In the genomic region with DNA sequence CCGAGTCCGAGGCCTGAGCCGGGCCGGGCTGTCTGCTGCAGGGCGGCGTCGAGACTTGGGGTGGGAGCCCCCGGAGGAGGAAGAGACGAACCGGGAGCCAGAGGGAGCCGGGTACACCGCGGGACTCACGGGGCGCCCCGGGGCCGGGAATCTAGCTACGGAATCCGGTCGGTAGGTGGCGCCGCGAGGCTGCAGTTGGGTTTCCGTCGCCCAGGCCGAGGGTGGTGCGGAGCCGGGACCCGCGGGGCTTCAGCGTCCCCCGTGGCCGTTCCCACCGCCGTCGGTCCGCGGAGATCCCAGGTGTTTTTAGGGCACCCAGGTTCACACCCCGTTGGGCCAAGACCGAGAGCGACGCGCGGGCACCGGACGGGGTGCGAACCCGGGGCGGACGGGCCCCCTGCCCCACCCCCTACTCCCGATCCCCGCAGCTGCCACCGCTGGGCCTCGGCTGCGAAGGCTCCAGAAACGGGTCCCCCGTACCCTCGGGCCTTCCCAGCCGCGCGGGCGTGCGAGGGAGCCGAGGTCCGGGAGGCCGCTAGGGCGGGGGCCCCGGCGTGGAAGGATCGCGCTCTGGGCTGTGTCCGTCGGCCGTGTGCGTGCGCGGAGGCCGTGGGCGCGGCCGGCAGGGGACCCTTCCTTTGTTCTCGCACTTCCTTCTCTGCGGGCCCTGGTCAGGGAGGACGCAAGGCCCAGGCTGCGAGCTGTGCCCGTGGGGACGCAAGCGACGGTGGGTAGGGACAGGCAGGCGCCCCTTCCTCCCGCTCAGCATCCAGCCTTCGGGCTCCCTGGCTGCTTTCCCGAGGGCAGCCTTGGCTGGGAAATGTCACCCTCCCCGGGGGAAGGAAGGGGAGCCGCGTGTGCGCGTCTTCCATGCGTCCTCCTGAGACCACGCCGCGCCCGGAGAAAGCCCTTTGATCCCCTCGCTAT, we compare ENCODE assay signal across 8 cellular contexts.
DNase-seq lines count a peak whose midpoint lies in the region; ATAC-seq and TF ChIP-seq lines count a peak whose summit lies in the region.

No MANE protein-coding gene starts in this region.

- H3K4me3 Mint-ChIP-seq in activated naive CD4-positive, alpha-beta T cell treated with anti-CD3 and anti-CD28 coated beads for 36 hours = peak overlapping the region; percentile 66

- TF ChIP-seq CTCF in KMS-11 (conservative IDR thresholded peaks at IDR 0.05; ENCODE audit: low read depth, low read length) = peak; percentile 72
- peak; percentile 62 for TF ChIP-seq CTCF in osteoblast (IDR thresholded peaks at IDR 0.05; ENCODE audit: extremely low read depth, low read depth, low read length)
- TF ChIP-seq CTCF in suprapubic skin (IDR thresholded peaks at IDR 0.05) = peak in 1 of 2 donors; percentile 78

- no peaks in the 10 kb centered on the region for H3K9me3 Mint-ChIP-seq in activated naive CD4-positive, alpha-beta T cell treated with anti-CD3 and anti-CD28 coated beads for 36 hours

- no peaks in the 10 kb centered on the region for H3K79me2 ChIP-seq in KMS-11 (ENCODE audit: insufficient read depth, low read depth)
- H3K79me2 ChIP-seq in osteoblast (ENCODE audit: insufficient read depth, low read length) = no peaks in the 10 kb centered on the region

- H4K20me1 ChIP-seq in KMS-11 (ENCODE audit: insufficient read depth) = no peaks in the 10 kb centered on the region
- H4K20me1 ChIP-seq in osteoblast (ENCODE audit: insufficient read depth, low read length) = no peaks in the 10 kb centered on the region

- H3K4me1 ChIP-seq in KMS-11 (ENCODE audit: low read depth, poor library complexity, severe bottlenecking) (no peaks in the 10 kb centered on the region), SJSA1 (replicated peaks) (peaks cover 12% of the 10 kb centered on the region), osteoblast (ENCODE audit: insufficient read depth, low read length) (no peaks in the 10 kb centered on the region), suprapubic skin (peaks cover 15% of the 10 kb centered on the region)

- H3K4me2 ChIP-seq in KMS-11 (peak overlapping the region; percentile 78), osteoblast (ENCODE audit: insufficient read depth, low read length) (peak overlapping the region; percentile 85)

- H3K36me3 Mint-ChIP-seq in activated naive CD4-positive, alpha-beta T cell treated with anti-CD3 and anti-CD28 coated beads for 36 hours (ENCODE audit: low read depth) = no peaks in the 10 kb centered on the region

- H3K9ac ChIP-seq in KMS-11 = peak overlapping the region; percentile 19; the same call in 1 of the 2 replicates

- peaks cover 23% of the 10 kb centered on the region for H3K27me3 Mint-ChIP-seq in activated naive CD4-positive, alpha-beta T cell treated with anti-CD3 and anti-CD28 coated beads for 36 hours (ENCODE audit: low read depth)

- H2AFZ ChIP-seq in KMS-11 (ENCODE audit: low read depth) (peak overlapping the region; percentile 65), osteoblast (ENCODE audit: low read length) (peak overlapping the region; percentile 92)

- H3K27ac Mint-ChIP-seq in activated naive CD4-positive, alpha-beta T cell treated with anti-CD3 and anti-CD28 coated beads for 36 hours = no peak overlapping the region

- H3K27me3 ChIP-seq in KMS-11 (ENCODE audit: insufficient read depth, low read depth) (no peaks in the 10 kb centered on the region), SJSA1 (replicated peaks) (no peaks in the 10 kb centered on the region), osteoblast (ENCODE audit: insufficient read depth, low read length) (no peaks in the 10 kb centered on the region), suprapubic skin (peaks cover 21% of the 10 kb centered on the region)

- peak; percentile 92 for DNase-seq in AG08395 (ENCODE audit: low spot score)
- DNase-seq in SJSA1 (ENCODE audit: low read depth in 1 of 2, low spot score in 2 of 2) = peak; percentile 53 to 71
- peak; percentile 83 for DNase-seq in activated naive CD4-positive, alpha-beta T cell treated with anti-CD3 and anti-CD28 coated beads for 36 hours
- DNase-seq in glomerular visceral epithelial cell (ENCODE audit: extremely low spot score) = peak; percentile 77
- DNase-seq in osteoblast (ENCODE audit: insufficient read length, low spot score, missing footprints) = peak; percentile 99
- DNase-seq in suprapubic skin (ENCODE audit: low spot score in 2 of 2) = peak; percentile 80 to 89

- H3K9me3 ChIP-seq in SJSA1 (replicated peaks) (peaks cover 3% of the 10 kb centered on the region; the same call in 1 of the 2 replicates), osteoblast (ENCODE audit: low read depth, low read length) (no peaks in the 10 kb centered on the region), suprapubic skin (no peaks in the 10 kb centered on the region)

- H3K4me3 ChIP-seq in KMS-11 (IDR thresholded peaks at IDR 0.05; ENCODE audit: insufficient read depth, low read depth, low read length) = no peak overlapping the region
- peak overlapping the region; percentile 55 for H3K4me3 ChIP-seq in SJSA1
- peak overlapping the region; percentile 79 for H3K4me3 ChIP-seq in osteoblast (ENCODE audit: insufficient read depth, low read length)
- peak overlapping the region; percentile 66 for H3K4me3 ChIP-seq in suprapubic skin

- no peaks in the 10 kb centered on the region for H3K36me3 ChIP-seq in KMS-11 (ENCODE audit: insufficient read depth)
- H3K36me3 ChIP-seq in SJSA1 = no peaks in the 10 kb centered on the region; the same call in 1 of the 2 replicates
- H3K36me3 ChIP-seq in osteoblast (ENCODE audit: insufficient read depth, low read length) = no peaks in the 10 kb centered on the region
- H3K36me3 ChIP-seq in suprapubic skin = no peaks in the 10 kb centered on the region

- H3K4me1 Mint-ChIP-seq in activated naive CD4-positive, alpha-beta T cell treated with anti-CD3 and anti-CD28 coated beads for 36 hours (ENCODE audit: low read depth) = peaks cover 9% of the 10 kb centered on the region

- H3K27ac ChIP-seq in KMS-11 (no peak overlapping the region), SJSA1 (peak overlapping the region; percentile 43), osteoblast (ENCODE audit: low read depth, low read length) (peak overlapping the region; percentile 23), suprapubic skin (no peak overlapping the region)

- no peak for TF ChIP-seq EP300 in suprapubic skin (IDR thresholded peaks at IDR 0.05)

- TF ChIP-seq POLR2A in suprapubic skin (IDR thresholded peaks at IDR 0.05) = no peak

- intact Hi-C loops in activated naive CD4-positive, alpha-beta T cell treated with anti-CD3 and anti-CD28 coated beads for 36 hours (cut with micrococcal nuclease) = loop anchor here (1.0 to 5.0 kb wide), 4 partner anchors 223 to 1084 kb away; no protein-coding TSS in a partner anchor

- WGBS in suprapubic skin = 11% methylated on average over 40 of the region's 104 CpGs

- ATAC-seq in GM19035 (IDR thresholded peaks at IDR 0.05; ENCODE audit: unreplicated experiment) = peak; percentile 62

- CTCF ChIA-PET in activated naive CD4-positive, alpha-beta T cell treated with anti-CD3 and anti-CD28 coated beads for 36 hours (lab: Charles Lee) = interaction anchor here (0.6 to 2.6 kb wide), 25 partner anchors 18 to 1084 kb away, joined by 3 to 10 read pairs (median 3); no protein-coding TSS in a partner anchor

Comparison
In these comparisons a context has a peak if more than half of its experiments do, and no peak if none do; other contexts are left out.
1. H3K27ac ChIP-seq: peak in SJSA1 (single experiment) and osteoblast (single experiment); none in KMS-11 (single experiment) and suprapubic skin (single experiment).
2. Peak in every context shown above with its lines, with median percentiles within 50 percentile points of each other: DNase-seq.